Comparison of ENCODE assay signal across 1 cellular context in genomic region chr16:70725024-70725911, GRCh38.
TF ChIP-seq lines count a peak whose summit lies in the region.

No MANE protein-coding gene starts in this region.

TF ChIP-seq in GM23338, 12 proteins besides CTCF, POLR2A, EP300 and RAD21 (continued from another document):
- TF ChIP-seq REST (IDR thresholded peaks at IDR 0.05; ENCODE audit: unreplicated experiment): no peak
